10 cellular contexts compared by ENCODE assay signal in genomic region chr17:20955437-20956323, GRCh38.
DNase-seq lines count a peak whose midpoint lies in the region; ATAC-seq, FAIRE-seq and TF ChIP-seq lines count a peak whose summit lies in the region.
"Had no signal": no experiment of that assay in that cellular context is flagged by ENCODE, and none has a peak within 500 bp of the region (broad histone marks: within the 10 kb centered on the region; RNA-seq: fewer than 3 reads in every experiment).

No MANE protein-coding gene starts in this region.

- no peaks in the 10 kb centered on the region for H4K20me1 ChIP-seq in mammary epithelial cell (ENCODE audit: insufficient read depth, low read length)

- H3K4me3 ChIP-seq in mammary epithelial cell (replicated peaks in 1 of 3; ENCODE audit: insufficient read depth in 1 of 3, low read depth in 2 of 3, low read length in 3 of 3) (no peak overlapping the region), sigmoid colon (no peak overlapping the region)

- H3K27ac Mint-ChIP-seq in Calu3 (ENCODE audit: unreplicated experiment) (no peak overlapping the region), endothelial cell (ENCODE audit: unreplicated experiment) (no peak overlapping the region)

- H3K36me3 ChIP-seq in mammary epithelial cell (ENCODE audit: insufficient read depth, low read length) (no peaks in the 10 kb centered on the region), sigmoid colon (no peaks in the 10 kb centered on the region)

- BruUV-seq in mammary epithelial cell (replicated peaks; lab: Mats Ljungman, UMichigan) = no TSS peak
- no TSS peak for BruUV-seq in Calu3 (replicated peaks; lab: Mats Ljungman, UMichigan)

- dilution Hi-C loops in mammary epithelial cell (cut with HindIII; ENCODE audit: low sequenced_read_pairs) = loop anchor here (5.0 kb wide), 1 partner anchor 42 kb away; no protein-coding TSS in a partner anchor

- H3K9me3 Mint-ChIP-seq in Calu3 (ENCODE audit: low read depth, unreplicated experiment) = no peaks in the 10 kb centered on the region
- H3K9me3 Mint-ChIP-seq in endothelial cell (ENCODE audit: unreplicated experiment) = no peaks in the 10 kb centered on the region

- peak; percentile 79 for FAIRE-seq in HTR-8/SVneo (lab: Jason Lieb, UNC)
- FAIRE-seq: GM12891 had no signal

- H3K4me1 ChIP-seq in mammary epithelial cell (ENCODE audit: insufficient read depth, low read length) (peaks cover 7% of the 10 kb centered on the region), sigmoid colon (peaks cover 0 to 17% (median 17%) of the 10 kb centered on the region in 4 donors)

- no peak for ATAC-seq in HG03521 (IDR thresholded peaks at IDR 0.05; ENCODE audit: unreplicated experiment)
- ATAC-seq in stimulated activated naive CD8-positive, alpha-beta T cell treated with anti-CD3 and anti-CD28 coated beads, Interleukin-15, Interleukin-2, amounts not matched to agents 100 U/mL and 50 U/mL, for 24 hours = no peak

- H3K79me2 ChIP-seq in mammary epithelial cell (ENCODE audit: insufficient read depth, low read length) = no peaks in the 10 kb centered on the region

- in situ Hi-C loops in mammary epithelial cell (cut with MboI; ENCODE audit: low sequenced_read_pairs in 2 of 2) = no loop called here

- H3K27me3 ChIP-seq in mammary epithelial cell (ENCODE audit: insufficient read depth, low read length) = no peaks in the 10 kb centered on the region
- H3K27me3 ChIP-seq in sigmoid colon = no peaks in the 10 kb centered on the region

- H3K27me3 Mint-ChIP-seq in Calu3 (ENCODE audit: unreplicated experiment) (peaks cover 57% of the 10 kb centered on the region), endothelial cell (ENCODE audit: unreplicated experiment) (no peaks in the 10 kb centered on the region)

- no peak overlapping the region for H2AFZ ChIP-seq in mammary epithelial cell (ENCODE audit: low read depth, low read length)

- 79% methylated on average over 6 of the region's 6 CpGs for WGBS in mammary epithelial cell (ENCODE audit: low coverage, missing lambda C conversion rate)
- WGBS in sigmoid colon, 2 donors = 57 to 65% methylated on average over 6 of the region's 6 CpGs

- no peak for TF ChIP-seq CTCF in mammary epithelial cell (conservative IDR thresholded peaks at IDR 0.05 in 1 of 2, IDR thresholded peaks at IDR 0.05 in 1 of 2; ENCODE audit: extremely low read depth in 1 of 2, insufficient read depth in 1 of 2, low read depth in 1 of 2, low read length in 2 of 2)
- no peak for TF ChIP-seq CTCF in sigmoid colon (IDR thresholded peaks at IDR 0.05)
- TF ChIP-seq CTCF in Calu3 (IDR thresholded peaks at IDR 0.05; ENCODE audit: unreplicated experiment) = no peak
- no peak for TF ChIP-seq CTCF in endothelial cell (IDR thresholded peaks at IDR 0.05; ENCODE audit: unreplicated experiment)

- intact Hi-C loops in mammary epithelial cell (cut with micrococcal nuclease) (no loop called here), sigmoid colon (cut with DNase I) (loop anchor here (10.0 kb wide), 1 partner anchor 51 kb away; no protein-coding TSS in a partner anchor), Calu3 (cut with micrococcal nuclease; ENCODE audit: unreplicated experiment) (no loop called here)

- H3K27ac ChIP-seq in mammary epithelial cell (ENCODE audit: insufficient read depth, low read depth, low read length) (no peak overlapping the region), sigmoid colon (peak overlapping the region; percentile 13 to 59 (median 32))

- no peak for TF ChIP-seq EP300 in sigmoid colon (IDR thresholded peaks at IDR 0.05)

- peak overlapping the region; percentile 13 for H3K4me2 ChIP-seq in mammary epithelial cell (ENCODE audit: insufficient read depth, low read depth, low read length)

- H3K9me3 ChIP-seq in mammary epithelial cell (replicated peaks; ENCODE audit: insufficient read depth, low read length) (no peaks in the 10 kb centered on the region), sigmoid colon (no peaks in the 10 kb centered on the region)

- CTCF ChIA-PET in mammary epithelial cell (lab: Charles Lee; ENCODE audit: low non-redundant PET) (interaction anchor here (0.6 to 0.7 kb wide), 2 partner anchors 34 to 38 kb away, joined by 3 to 6 read pairs; no protein-coding TSS in a partner anchor), Calu3 (lab: Charles Lee) (no interaction called here)

- H3K9ac ChIP-seq in mammary epithelial cell (ENCODE audit: insufficient read depth, low read length) = no peak overlapping the region

- H3K4me3 Mint-ChIP-seq in Calu3 (ENCODE audit: low read depth, unreplicated experiment) (no peak overlapping the region), endothelial cell (ENCODE audit: unreplicated experiment) (no peak overlapping the region)

- H3K36me3 Mint-ChIP-seq in Calu3 (ENCODE audit: insufficient read depth, unreplicated experiment) (no peaks in the 10 kb centered on the region), endothelial cell (ENCODE audit: low read depth, unreplicated experiment) (no peaks in the 10 kb centered on the region)

- no peak for TF ChIP-seq POLR2A in sigmoid colon (IDR thresholded peaks at IDR 0.05)

- H3K4me1 Mint-ChIP-seq in Calu3 (ENCODE audit: low read depth, unreplicated experiment) = peaks cover 11% of the 10 kb centered on the region
- H3K4me1 Mint-ChIP-seq in endothelial cell (ENCODE audit: unreplicated experiment) = no peaks in the 10 kb centered on the region

- DNase-seq in HTR-8/SVneo (ENCODE audit: insufficient read length, low spot score) (no peak), mammary epithelial cell (peak; percentile 77), iris pigment epithelial cell (ENCODE audit: low read depth) (peak; percentile 63), sigmoid colon (peak; percentile 81), Calu3 (no peak), endothelial cell (ENCODE audit: low spot score) (no peak)
- no peak for DNase-seq in stimulated activated naive CD8-positive, alpha-beta T cell treated with anti-CD3 and anti-CD28 coated beads, Interleukin-15, Interleukin-2, amounts not matched to agents 100 U/mL and 50 U/mL, for 24 hours
- DNase-seq: activated CD8-positive, alpha-beta memory T cell treated with anti-CD3 and anti-CD28 coated beads, Interleukin-2, amount 50 U/mL, for 48 hours had no signal

Comparison
In these comparisons a context has a peak if more than half of its experiments do, and no peak if none do; other contexts are left out.
1. DNase-seq: peak in mammary epithelial cell (single experiment), iris pigment epithelial cell (single experiment) and sigmoid colon (single experiment); none in HTR-8/SVneo (single experiment), stimulated activated naive CD8-positive, alpha-beta T cell treated with anti-CD3 and anti-CD28 coated beads, Interleukin-15, Interleukin-2, amounts not matched to agents 100 U/mL and 50 U/mL, for 24 hours (single experiment), Calu3 (single experiment) and endothelial cell (single experiment).